11 cellular contexts compared by ENCODE assay signal in genomic region chr12:31876568-31877424, GRCh38.
DNase-seq lines count a peak whose midpoint lies in the region; ATAC-seq and TF ChIP-seq lines count a peak whose summit lies in the region.
"Had no signal": no experiment of that assay in that cellular context is flagged by ENCODE, and none has a peak within 500 bp of the region (broad histone marks: within the 10 kb centered on the region; RNA-seq: fewer than 3 reads in every experiment).

No MANE protein-coding gene starts in this region.

- ATAC-seq in natural killer cell (no peak), HG03135 (IDR thresholded peaks at IDR 0.05; ENCODE audit: unreplicated experiment) (no peak), GM19328 (IDR thresholded peaks at IDR 0.05; ENCODE audit: unreplicated experiment) (no peak), GM21528 (IDR thresholded peaks at IDR 0.05; ENCODE audit: low FRiP score, unreplicated experiment) (no peak)

- DNase-seq in DMS 273 (lab: John Stamatoyannopoulos, UW; ENCODE audit: unreplicated experiment) (peak; percentile 35), DMS 273 treated with DMSO at 0.1 percent for 48 hours (lab: John Stamatoyannopoulos, UW) (no peak), KG1 (lab: John Stamatoyannopoulos, UW) (peak; percentile 63), natural killer cell (no peak)
- DNase-seq in activated T-helper 1 cell treated with anti-CD3 and anti-CD28 coated beads, Interleukin-12 subunit alpha, Interleukin-12 subunit beta, Interleukin-2, Interleukin-4 antibody, amounts not matched to agents 30 ng/mL and 10 ng/mL and 1 ng/mL, durations not matched to agents 14 hours and 24 hours and 36 hours (ENCODE audit: low spot score) = no peak
- DNase-seq: effector CD8-positive, alpha-beta T cell; GOT3; PC-9 had no signal

- TF ChIP-seq CTCF in natural killer cell (IDR thresholded peaks at IDR 0.05) = no peak

- intact Hi-C loops in activated T-helper 1 cell treated with anti-CD3 and anti-CD28 coated beads, Interleukin-12 subunit alpha, Interleukin-12 subunit beta, Interleukin-2, Interleukin-4 antibody, amounts not matched to agents 30 ng/mL and 10 ng/mL and 1 ng/mL, durations not matched to agents 14 hours and 24 hours and 36 hours (cut with micrococcal nuclease) = loop anchor here (5.0 to 10.0 kb wide), 2 partner anchors 194 to 708 kb away; no protein-coding TSS in a partner anchor
- intact Hi-C loops in natural killer cell (cut with micrococcal nuclease) = loop anchor here (5.0 kb wide), 1 partner anchor 44 kb away; no protein-coding TSS in a partner anchor

- H3K36me3 Mint-ChIP-seq in activated T-helper 1 cell treated with anti-CD3 and anti-CD28 coated beads, Interleukin-12 subunit alpha, Interleukin-12 subunit beta, Interleukin-2, Interleukin-4 antibody, amounts not matched to agents 30 ng/mL and 10 ng/mL and 1 ng/mL, durations not matched to agents 14 hours and 24 hours and 36 hours (ENCODE audit: low read depth) = peaks cover 20% of the 10 kb centered on the region
- H3K36me3 Mint-ChIP-seq in natural killer cell = no peaks in the 10 kb centered on the region

- peaks cover 40% of the 10 kb centered on the region for H3K9me3 Mint-ChIP-seq in activated T-helper 1 cell treated with anti-CD3 and anti-CD28 coated beads, Interleukin-12 subunit alpha, Interleukin-12 subunit beta, Interleukin-2, Interleukin-4 antibody, amounts not matched to agents 30 ng/mL and 10 ng/mL and 1 ng/mL, durations not matched to agents 14 hours and 24 hours and 36 hours
- no peaks in the 10 kb centered on the region for H3K9me3 Mint-ChIP-seq in natural killer cell

- no peaks in the 10 kb centered on the region for H3K27me3 Mint-ChIP-seq in activated T-helper 1 cell treated with anti-CD3 and anti-CD28 coated beads, Interleukin-12 subunit alpha, Interleukin-12 subunit beta, Interleukin-2, Interleukin-4 antibody, amounts not matched to agents 30 ng/mL and 10 ng/mL and 1 ng/mL, durations not matched to agents 14 hours and 24 hours and 36 hours (ENCODE audit: insufficient read depth)
- no peaks in the 10 kb centered on the region for H3K27me3 Mint-ChIP-seq in natural killer cell (ENCODE audit: low read depth in 2 of 2)

- H3K4me1 Mint-ChIP-seq in activated T-helper 1 cell treated with anti-CD3 and anti-CD28 coated beads, Interleukin-12 subunit alpha, Interleukin-12 subunit beta, Interleukin-2, Interleukin-4 antibody, amounts not matched to agents 30 ng/mL and 10 ng/mL and 1 ng/mL, durations not matched to agents 14 hours and 24 hours and 36 hours (ENCODE audit: low read depth) = peaks cover 30% of the 10 kb centered on the region
- H3K4me1 Mint-ChIP-seq in natural killer cell = peaks cover 45 to 49% of the 10 kb centered on the region in 2 donors

- no peak overlapping the region for H3K4me3 Mint-ChIP-seq in activated T-helper 1 cell treated with anti-CD3 and anti-CD28 coated beads, Interleukin-12 subunit alpha, Interleukin-12 subunit beta, Interleukin-2, Interleukin-4 antibody, amounts not matched to agents 30 ng/mL and 10 ng/mL and 1 ng/mL, durations not matched to agents 14 hours and 24 hours and 36 hours
- H3K4me3 Mint-ChIP-seq in natural killer cell = peak overlapping the region; percentile 21

- H3K27ac Mint-ChIP-seq in activated T-helper 1 cell treated with anti-CD3 and anti-CD28 coated beads, Interleukin-12 subunit alpha, Interleukin-12 subunit beta, Interleukin-2, Interleukin-4 antibody, amounts not matched to agents 30 ng/mL and 10 ng/mL and 1 ng/mL, durations not matched to agents 14 hours and 24 hours and 36 hours = peak overlapping the region; percentile 63
- peak overlapping the region; percentile 78 to 81 for H3K27ac Mint-ChIP-seq in natural killer cell

Comparison
In these comparisons a context has a peak if more than half of its experiments do, and no peak if none do; other contexts are left out.
1. DNase-seq: peak in DMS 273 (single experiment) and KG1 (single experiment); none in DMS 273 treated with DMSO at 0.1 percent for 48 hours (single experiment), activated T-helper 1 cell treated with anti-CD3 and anti-CD28 coated beads, Interleukin-12 subunit alpha, Interleukin-12 subunit beta, Interleukin-2, Interleukin-4 antibody, amounts not matched to agents 30 ng/mL and 10 ng/mL and 1 ng/mL, durations not matched to agents 14 hours and 24 hours and 36 hours (single experiment) and natural killer cell (single experiment).